1 cellular context compared by ENCODE assay signal in the genomic region with DNA sequence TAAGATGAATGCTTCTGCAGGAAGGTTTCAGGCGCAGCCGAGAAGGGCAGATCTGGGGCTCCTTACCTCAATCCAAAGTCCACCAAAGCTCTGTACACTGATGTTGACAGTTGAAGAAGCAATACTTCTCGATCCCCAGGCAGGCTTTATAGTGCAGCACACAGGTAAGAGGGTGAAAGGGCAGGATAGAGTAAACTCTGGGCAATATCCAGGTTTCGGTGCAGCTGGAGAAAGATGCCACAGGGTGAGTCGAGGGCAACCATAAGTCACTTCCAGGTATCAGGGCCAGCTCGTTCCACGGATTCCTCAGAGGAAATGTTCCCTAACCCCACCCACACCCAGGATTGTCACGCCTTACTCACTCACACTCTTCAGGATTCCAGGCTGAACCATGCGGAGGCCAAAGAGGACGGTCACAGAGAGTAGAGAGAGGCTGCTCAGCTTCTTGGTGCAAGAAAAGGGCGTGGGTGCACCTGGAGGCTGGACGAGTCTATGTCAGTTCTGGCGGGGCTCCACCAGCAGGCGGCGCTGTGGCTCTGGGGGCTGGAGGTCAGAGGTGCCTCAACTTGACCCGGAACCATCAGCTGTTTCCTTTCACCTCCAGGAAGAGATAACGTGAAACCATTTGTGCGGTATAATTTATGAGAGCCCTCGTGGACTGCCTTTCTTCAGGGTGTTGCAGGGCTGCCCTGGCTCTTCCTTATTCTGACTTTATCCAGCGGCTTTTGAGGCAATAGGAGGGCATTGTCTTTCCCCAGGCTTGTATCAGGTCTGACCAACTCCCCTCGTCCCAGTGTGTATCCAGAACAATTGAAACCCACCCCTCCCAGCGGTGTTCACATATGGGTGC.
TF ChIP-seq lines count a peak whose summit lies in the region.

No MANE protein-coding gene starts in this region.

TF ChIP-seq in IMR-90, 13 proteins besides CTCF, POLR2A, EP300 and RAD21 (continued from another document):
- TF ChIP-seq SMC3 (IDR thresholded peaks at IDR 0.05; ENCODE audit: low read depth, low read length): 0 out of 2 replicates have a peak, but pooled peaks have one; percentile 11
